Comparison of ENCODE assay signal across 25 cellular contexts in the genomic region with DNA sequence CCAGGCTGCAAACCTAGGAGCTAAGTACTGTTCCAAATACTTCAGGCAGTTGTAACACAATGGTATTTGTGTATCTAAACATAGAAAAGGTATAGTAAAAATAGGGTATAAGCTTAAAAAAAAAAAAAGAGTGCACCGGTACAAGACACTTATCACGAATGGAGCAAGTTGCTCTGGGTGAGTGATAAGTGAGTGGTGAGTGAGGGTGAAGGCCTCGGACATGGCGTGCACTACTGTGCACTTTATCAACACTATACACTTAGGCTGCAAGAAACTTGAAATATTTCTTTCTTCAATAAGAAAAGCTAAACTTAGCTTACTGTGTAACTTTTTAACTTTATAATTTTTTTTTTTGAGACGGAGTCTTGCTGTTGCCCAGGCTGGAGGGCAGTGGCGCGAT.
"Had no signal": no experiment of that assay in that cellular context is flagged by ENCODE, and none has a peak within 500 bp of the region (broad histone marks: within the 10 kb centered on the region; RNA-seq: fewer than 3 reads in every experiment).

No MANE protein-coding gene starts in this region.

- ATAC-seq: effector memory CD8-positive, alpha-beta T cell; esophagus mucosa; foreskin keratinocyte; gastrocnemius medialis; gastroesophageal sphincter had no signal

- H3K27ac Mint-ChIP-seq: dendritic cell treated with granulocyte-macrophage colony-stimulating factor and Interleukin-4, amounts not matched to agents 40 ng/mL and 50 ng/mL, for 4 days; effector memory CD8-positive, alpha-beta T cell; endodermal cell had no signal

- DNase-seq: colonic mucosa; cortex of kidney; dermis blood vessel endothelial cell; dorsolateral prefrontal cortex; effector CD4-positive, alpha-beta T cell; effector CD8-positive, alpha-beta T cell; effector memory CD4-positive, alpha-beta T cell; effector memory CD8-positive, alpha-beta T cell; endodermal cell; erythroblast; esophagus squamous epithelium; foreskin fibroblast; foreskin keratinocyte; foreskin melanocyte; gastrocnemius medialis; glutamatergic neuron; head of caudate nucleus; heart left ventricle; heart right ventricle had no signal

- H3K4me1 ChIP-seq: colonic mucosa, esophagus squamous epithelium, foreskin keratinocyte, gastrocnemius medialis, gastroesophageal sphincter, heart left ventricle had no signal

- H3K27ac ChIP-seq: colonic mucosa, coronary artery, dorsolateral prefrontal cortex, epithelial cell of prostate, esophagus muscularis mucosa, esophagus squamous epithelium, foreskin keratinocyte, gastrocnemius medialis, gastroesophageal sphincter, heart left ventricle, heart right ventricle had no signal

- H3K4me3 ChIP-seq: colonic mucosa, coronary artery, dorsolateral prefrontal cortex, esophagus muscularis mucosa, esophagus squamous epithelium, gastrocnemius medialis, gastroesophageal sphincter, heart left ventricle, heart right ventricle had no signal

- H3K27me3 ChIP-seq: colonic mucosa, foreskin keratinocyte had no signal

- H3K4me3 Mint-ChIP-seq: dendritic cell treated with granulocyte-macrophage colony-stimulating factor and Interleukin-4, amounts not matched to agents 40 ng/mL and 50 ng/mL, for 4 days; effector memory CD8-positive, alpha-beta T cell; endodermal cell had no signal

- H3K9me3 ChIP-seq: colonic mucosa, esophagus muscularis mucosa, esophagus squamous epithelium, gastrocnemius medialis, gastroesophageal sphincter, heart left ventricle, heart right ventricle had no signal

- H3K9me3 Mint-ChIP-seq: dendritic cell treated with granulocyte-macrophage colony-stimulating factor and Interleukin-4, amounts not matched to agents 40 ng/mL and 50 ng/mL, for 4 days; endodermal cell had no signal
